8 cellular contexts compared by ENCODE assay signal in genomic region chrX:47218920-47219815, GRCh38. TPM values are rescaled to one million over a fixed set of nuclear protein-coding genes. Genes with fewer than 3 reads are reported as not detected.
DNase-seq lines count a peak whose midpoint lies in the region; ATAC-seq and TF ChIP-seq lines count a peak whose summit lies in the region.

No MANE protein-coding gene starts in this region.

- DNase-seq in AG04450 (ENCODE audit: low read depth, low spot score) (no peak), HCT116 (ENCODE audit: low read depth, low spot score) (no peak), chondrocyte (ENCODE audit: low spot score) (peak; percentile 81), right lobe of liver (peak; percentile 61 to 69 (median 62)), Ammon's horn (ENCODE audit: low spot score) (no peak), amniotic stem cell (lab: John Stamatoyannopoulos, UW) (no peak)
- peak; percentile 23 to 26 for DNase-seq in stimulated activated CD8-positive, alpha-beta memory T cell treated with anti-CD3 and anti-CD28 coated beads, Interleukin-15, amount 100 ng/mL, for 48 hours (ENCODE audit: low read depth in 2 of 2)

- H4K20me1 ChIP-seq in HCT116 (ENCODE audit: insufficient read depth), result no peaks in the 10 kb centered on the region

- POLR2A ChIA-PET in AG04450 (lab: Yijun Ruan, JAX), result interaction anchor here (0.6 kb wide), 1 partner anchor 93 kb away, joined by 3 read pairs; no protein-coding TSS in a partner anchor
- POLR2A ChIA-PET in HCT116 (lab: Charles Lee), result no interaction called here

- CTCF ChIA-PET in AG04450 (lab: Charles Lee) (no interaction called here), HCT116 (lab: Charles Lee) (no interaction called here)

- H3K27ac ChIP-seq in AG04450 (ENCODE audit: low read depth, low read length) (peak overlapping the region; percentile 21), HCT116 (ENCODE audit: low read depth, low read length) (peak overlapping the region; percentile 95), VCaP (peak overlapping the region; percentile 90), right lobe of liver (peak overlapping the region; percentile 89 to 99 (median 96))

- peak overlapping the region; percentile 93 for H3K9ac ChIP-seq in HCT116 (ENCODE audit: low read length)

- no peaks in the 10 kb centered on the region for H3K9me3 ChIP-seq in AG04450 (ENCODE audit: control insufficient read depth, insufficient read depth, low read length)
- no peaks in the 10 kb centered on the region for H3K9me3 ChIP-seq in HCT116 (ENCODE audit: control insufficient read depth in 1 of 2, insufficient read depth in 1 of 2, low read depth in 1 of 2, low read length in 2 of 2)
- H3K9me3 ChIP-seq in right lobe of liver, result no peaks in the 10 kb centered on the region

- TF ChIP-seq RAD21 in HCT116 (IDR thresholded peaks at IDR 0.05; ENCODE audit: low read depth), result no peak

- peak overlapping the region; percentile 85 for H3K4me2 ChIP-seq in HCT116 (ENCODE audit: low read length)

- peaks cover 59% of the 10 kb centered on the region for H3K4me1 Mint-ChIP-seq in chondrocyte (ENCODE audit: low read depth)

- H3K79me2 ChIP-seq in HCT116 (ENCODE audit: insufficient read depth, low read length), result peaks cover 45% of the 10 kb centered on the region

- H3K4me3 ChIP-seq in AG04450 (ENCODE audit: low read depth, low read length), result peak overlapping the region; percentile 72
- peak overlapping the region; percentile 73 to 82 for H3K4me3 ChIP-seq in HCT116 (replicated peaks in 1 of 2; ENCODE audit: low read depth in 1 of 2, low read length in 2 of 2)
- peak overlapping the region; percentile 92 to 98 (median 92) for H3K4me3 ChIP-seq in right lobe of liver

- WGBS in right lobe of liver (ENCODE audit: insufficient coverage, low coverage, low lambda C conversion rate, missing lambda C conversion rate), result 28% methylated on average over 19 of the region's 60 CpGs

- no peaks in the 10 kb centered on the region for H3K9me3 Mint-ChIP-seq in chondrocyte (ENCODE audit: low read depth)

- TF ChIP-seq POLR2A in HCT116 (IDR thresholded peaks at IDR 0.05; ENCODE audit: borderline replicate concordance, extremely low read depth, insufficient read depth, insufficient read length), result peak; percentile 0
- TF ChIP-seq POLR2A in right lobe of liver (IDR thresholded peaks at IDR 0.05), result peak; percentile 39

- H2AFZ ChIP-seq in HCT116 (ENCODE audit: low read depth, low read length, poor library complexity, severe bottlenecking), result no peak overlapping the region

- no peaks in the 10 kb centered on the region for H3K9me2 ChIP-seq in HCT116 (ENCODE audit: insufficient read depth)

- 0 out of 2 replicates have a peak, but pooled peaks have one; percentile 4 for ATAC-seq in HCT116
- no peak for ATAC-seq in right lobe of liver

- peaks cover 0 to 10% of the 10 kb centered on the region in 2 experiments; a peak in 2 of 4 replicates for H3K36me3 ChIP-seq in HCT116 (ENCODE audit: control insufficient read depth in 1 of 2, insufficient read depth in 2 of 2, low read length in 2 of 2)
- H3K36me3 ChIP-seq in right lobe of liver, result peaks cover 0 to 24% (median 9%) of the 10 kb centered on the region in 4 donors

- H3K27ac Mint-ChIP-seq in chondrocyte (ENCODE audit: unreplicated experiment), result peak overlapping the region; percentile 86

- no peak for TF ChIP-seq CTCF in AG04450 (IDR thresholded peaks at IDR 0.05; ENCODE audit: low read depth, low read length)
- TF ChIP-seq CTCF in HCT116 (IDR thresholded peaks at IDR 0.05 in 2 of 3, conservative IDR thresholded peaks at IDR 0.05 in 1 of 3; ENCODE audit: borderline replicate concordance in 1 of 3, insufficient read depth in 1 of 3, low read depth in 2 of 3, low read length in 2 of 3), result no peak
- TF ChIP-seq CTCF in VCaP (conservative IDR thresholded peaks at IDR 0.05), result no peak
- TF ChIP-seq CTCF in chondrocyte (IDR thresholded peaks at IDR 0.05), result no peak
- no peak for TF ChIP-seq CTCF in right lobe of liver (IDR thresholded peaks at IDR 0.05)

- no peaks in the 10 kb centered on the region for H3K27me3 Mint-ChIP-seq in chondrocyte (ENCODE audit: low read depth)

- RAD21 ChIA-PET in HCT116 (lab: Charles Lee; ENCODE audit: low non-redundant PET in 1 of 2, low total read pairs in 2 of 2, uncharacterized antibody in 2 of 2, unreplicated experiment in 2 of 2), result interaction anchor here in 1 of 2 experiments (0.6 kb wide), 1 partner anchor 93 kb away, joined by 6 read pairs; no protein-coding TSS in a partner anchor

- H3K27me3 ChIP-seq in AG04450 (ENCODE audit: control insufficient read depth, insufficient read depth, low read length) (no peaks in the 10 kb centered on the region), HCT116 (ENCODE audit: insufficient read depth, low read length) (no peaks in the 10 kb centered on the region), right lobe of liver (no peaks in the 10 kb centered on the region)

- peak overlapping the region; percentile 81 for H3K4me3 Mint-ChIP-seq in chondrocyte (ENCODE audit: unreplicated experiment)

- peaks cover 22% of the 10 kb centered on the region for H3K36me3 Mint-ChIP-seq in chondrocyte (ENCODE audit: low read depth)

- no TSS peak for BruUV-seq in HCT116 (replicated peaks; lab: Mats Ljungman, UMichigan)

- H3K4me1 ChIP-seq in HCT116 (ENCODE audit: control insufficient read depth in 1 of 2, insufficient read depth in 2 of 2, low read length in 2 of 2) (peaks cover 6 to 20% of the 10 kb centered on the region in 2 experiments; a peak in 3 of 4 replicates), right lobe of liver (peaks cover 0 to 13% (median 0%) of the 10 kb centered on the region in 4 donors)

- intact Hi-C loops in HCT116 (cut with micrococcal nuclease), result loop anchor here (2.0 to 5.0 kb wide), 2 partner anchors 14 to 93 kb away; partner anchors contain the start of gene USP11
- intact Hi-C loops in right lobe of liver (cut with DNase I), result no loop called here

TF ChIP-seq in HCT116, 20 proteins besides CTCF, POLR2A, EP300 and RAD21:
- TF ChIP-seq CEBPB (IDR thresholded peaks at IDR 0.05; ENCODE audit: low read depth) (no peak), EZH2 (IDR thresholded peaks at IDR 0.05) (no peak), EGR1 (IDR thresholded peaks at IDR 0.05; ENCODE audit: low read depth) (no peak), SP1 (IDR thresholded peaks at IDR 0.05; ENCODE audit: low read depth) (no peak), ZFX (IDR thresholded peaks at IDR 0.05) (peak; percentile 50), JUND (IDR thresholded peaks at IDR 0.05) (no peak), SIN3A (IDR thresholded peaks at IDR 0.05; ENCODE audit: low read depth) (no peak), SRF (IDR thresholded peaks at IDR 0.05; ENCODE audit: low read depth) (no peak)
TF ChIP-seq in HCT116: peak in this region for 1.

RNA-seq across cellular contexts. Expression of gene CDK16, which starts 0.7 kb away (rescaled TPM):
- polyA plus RNA-seq in AG04450 (2011; rRNA removed), result 89.9 and 106 TPM in 2 replicates
- polyA minus RNA-seq in AG04450 (2011; rRNA and poly(A)+ RNA removed), result 145 and 179 TPM in 2 replicates
- 131 TPM for total RNA-seq in HCT116 (2021; ENCODE audit: unreplicated experiment)
- 156 and 181 TPM in 2 replicates for polyA plus RNA-seq in HCT116 (2012)
- total RNA-seq in chondrocyte, result 172 to 183 TPM (median 179 TPM) in 3 replicates
- total RNA-seq in right lobe of liver, result 10 to 100 TPM; 14.6 to 37.4 (median 29.5) TPM

RNA-seq across cellular contexts. Expression of gene USP11, which starts 13.6 kb away (rescaled TPM):
- 31.5 and 41.3 TPM in 2 replicates for polyA plus RNA-seq in AG04450 (2011; rRNA removed)
- polyA minus RNA-seq in AG04450 (2011; rRNA and poly(A)+ RNA removed), result 86.4 and 126 TPM in 2 replicates
- total RNA-seq in HCT116 (2021; ENCODE audit: unreplicated experiment), result 62.0 TPM
- 87.7 and 102 TPM in 2 replicates for polyA plus RNA-seq in HCT116 (2012)
- total RNA-seq in chondrocyte, result 151 to 189 TPM (median 157 TPM) in 3 replicates
- total RNA-seq in right lobe of liver, result 10 to 100 TPM in 3 of 6 experiments, 1 to 10 TPM in 3; 7.1 to 14.7 (median 11.4) TPM

RNA-seq across cellular contexts. Expression of gene UBA1, which starts 25.5 kb away (rescaled TPM):
- polyA plus RNA-seq in AG04450 (2011; rRNA removed), result 196 and 241 TPM in 2 replicates
- polyA minus RNA-seq in AG04450 (2011; rRNA and poly(A)+ RNA removed), result 259 and 332 TPM in 2 replicates
- 275 TPM for total RNA-seq in HCT116 (2021; ENCODE audit: unreplicated experiment)
- polyA plus RNA-seq in HCT116 (2012), result 267 and 276 TPM in 2 replicates
- 299 to 312 TPM (median 311 TPM) in 3 replicates for total RNA-seq in chondrocyte
- total RNA-seq in right lobe of liver, result 100 to 1,000 TPM in 4 of 6 experiments, 10 to 100 TPM in 2; 85.1 to 120 (median 107) TPM

Comparison
In these comparisons a context has a peak if more than half of its experiments do, and no peak if none do; other contexts are left out.
1. DNase-seq: peak in chondrocyte (single experiment), right lobe of liver (3 of 3) and stimulated activated CD8-positive, alpha-beta memory T cell treated with anti-CD3 and anti-CD28 coated beads, Interleukin-15, amount 100 ng/mL, for 48 hours (2 of 2); none in AG04450 (single experiment), HCT116 (single experiment), Ammon's horn (single experiment) and amniotic stem cell (single experiment).
2. H3K27ac ChIP-seq: peak in every context shown above with its lines; median percentile 96 in right lobe of liver; 95 in HCT116; 90 in VCaP; 21 in AG04450.
3. Peak in every context shown above with its lines, with median percentiles within 50 percentile points of each other: H3K4me3 ChIP-seq.